In the genomic region with DNA sequence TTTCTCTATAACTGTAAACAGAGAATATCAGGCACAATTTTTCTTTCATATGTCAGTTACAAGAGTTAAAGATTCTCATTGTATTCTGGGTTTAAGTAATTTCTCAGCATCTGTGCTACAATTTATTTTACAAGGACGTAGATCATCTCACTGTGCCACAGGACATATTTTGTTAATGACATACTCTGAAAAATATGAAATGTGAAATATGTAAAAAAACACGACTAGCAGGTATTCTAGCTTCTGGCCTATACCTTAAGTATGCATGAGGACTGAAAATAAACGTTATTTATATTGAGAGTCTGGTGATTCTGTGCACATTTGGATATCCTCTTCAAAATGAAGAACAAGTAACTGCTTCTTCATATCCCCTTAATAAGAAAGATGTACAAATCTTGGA, we compare ENCODE assay signal across 19 cellular contexts.
DNase-seq lines count a peak whose midpoint lies in the region; FAIRE-seq and TF ChIP-seq lines count a peak whose summit lies in the region.
"Had no signal": no experiment of that assay in that cellular context is flagged by ENCODE, and none has a peak within 500 bp of the region (broad histone marks: within the 10 kb centered on the region; RNA-seq: fewer than 3 reads in every experiment).

No MANE protein-coding gene starts in this region.

- H3K36me3 ChIP-seq in astrocyte (ENCODE audit: insufficient read depth, low read length) (no peaks in the 10 kb centered on the region), mesenchymal stem cell (ENCODE audit: control insufficient read depth in 1 of 2, insufficient read depth in 2 of 2, low read depth in 1 of 2, low read length in 2 of 2) (no peaks in the 10 kb centered on the region)
- H3K36me3 ChIP-seq: BLaER1 had no signal

- H2AFZ ChIP-seq in astrocyte (ENCODE audit: low read depth, low read length) = no peak overlapping the region
- H2AFZ ChIP-seq in mesenchymal stem cell (ENCODE audit: low read depth, low read length) = no peak overlapping the region

- FAIRE-seq in astrocyte (lab: Jason Lieb, UNC) = no peak
- FAIRE-seq: GM12892 had no signal

- no peak overlapping the region for H2BK120ac ChIP-seq in mesenchymal stem cell (ENCODE audit: low read depth, low read length)

- H3K9ac ChIP-seq in astrocyte (ENCODE audit: low read length) (peak overlapping the region; percentile 60), mesenchymal stem cell (ENCODE audit: low read length) (no peak overlapping the region)
- H3K9ac ChIP-seq: BLaER1 had no signal

- H3K4me3 Mint-ChIP-seq in astrocyte (ENCODE audit: unreplicated experiment) = no peak overlapping the region
- H3K4me3 Mint-ChIP-seq: CD8-positive, alpha-beta T cell had no signal

- CTCF ChIA-PET in HEK293T (lab: Yijun Ruan, JAX) = no interaction called here

- no peak overlapping the region for H2BK15ac ChIP-seq in mesenchymal stem cell (ENCODE audit: low read depth, poor library complexity, severe bottlenecking)

- H3K4me1 ChIP-seq in astrocyte (ENCODE audit: insufficient read depth, low read length) (peaks cover 36% of the 10 kb centered on the region), mesenchymal stem cell (ENCODE audit: control insufficient read depth, insufficient read depth, low read depth, low read length) (no peaks in the 10 kb centered on the region)
- H3K4me1 ChIP-seq: BLaER1 had no signal

- no peak overlapping the region for H2BK5ac ChIP-seq in mesenchymal stem cell (ENCODE audit: low read depth, low read length, poor library complexity, severe bottlenecking)

- H4K20me1 ChIP-seq in astrocyte (ENCODE audit: insufficient read depth, low read length) = no peaks in the 10 kb centered on the region
- H4K20me1 ChIP-seq: BLaER1 had no signal

- POLR2A ChIA-PET in HEK293T (lab: Yijun Ruan, JAX) = no interaction called here

- no peak overlapping the region for H2BK12ac ChIP-seq in mesenchymal stem cell (ENCODE audit: low read length in 2 of 2)

- H3K4me2 ChIP-seq in astrocyte (ENCODE audit: low read length) (peak overlapping the region; percentile 61), mesenchymal stem cell (ENCODE audit: low read length, poor library complexity, severe bottlenecking) (no peak overlapping the region)
- H3K4me2 ChIP-seq: BLaER1 had no signal

- peak; percentile 28 for DNase-seq in NCI-H1694 treated with DMSO at 0.1 percent for 48 hours (lab: John Stamatoyannopoulos, UW)
- no peak for DNase-seq in NCI-H1694 (lab: John Stamatoyannopoulos, UW)
- peak; percentile 26 for DNase-seq in astrocyte (ENCODE audit: low read depth)
- DNase-seq in mesenchymal stem cell = no peak
- DNase-seq in UCSD-AML1 (lab: John Stamatoyannopoulos, UW; ENCODE audit: unreplicated experiment) = no peak
- no peak for DNase-seq in effector CD4-positive, alpha-beta T cell
- DNase-seq in NCI-H69 (lab: John Stamatoyannopoulos, UW) = no peak
- DNase-seq in HEK293T (ENCODE audit: extremely low spot score) = no peak
- DNase-seq: CD8-positive, alpha-beta T cell; GF-D8; MM.1S; NCI-H1092 treated with DMSO at 0.1 percent for 48 hours; NCI-H2107; NCI-H345; NCI-H526; SIG-M5 had no signal

- H3K27ac Mint-ChIP-seq in astrocyte (ENCODE audit: unreplicated experiment) = no peak overlapping the region
- H3K27ac Mint-ChIP-seq: CD8-positive, alpha-beta T cell had no signal

- H3K27me3 ChIP-seq in astrocyte (ENCODE audit: insufficient read depth, low read length) (no peaks in the 10 kb centered on the region), mesenchymal stem cell (ENCODE audit: control insufficient read depth in 1 of 2, insufficient read depth in 1 of 2, low read length in 2 of 2) (no peaks in the 10 kb centered on the region)
- H3K27me3 ChIP-seq: BLaER1 had no signal

- no peak overlapping the region for H3K4ac ChIP-seq in mesenchymal stem cell (ENCODE audit: low read depth in 1 of 2, low read length in 2 of 2)

- no peaks in the 10 kb centered on the region for H3K9me3 Mint-ChIP-seq in astrocyte (ENCODE audit: unreplicated experiment)

- TF ChIP-seq CTCF in astrocyte (IDR thresholded peaks at IDR 0.05; ENCODE audit: insufficient read depth, low read depth, low read length) = no peak

- H3K4me1 Mint-ChIP-seq in astrocyte (ENCODE audit: low read depth, unreplicated experiment) = peaks cover 21% of the 10 kb centered on the region

- no peaks in the 10 kb centered on the region for H3K27me3 Mint-ChIP-seq in astrocyte (ENCODE audit: low read depth, unreplicated experiment)

- 47% methylated on average over 2 of the region's 3 CpGs for WGBS in mesenchymal stem cell

- no peak overlapping the region for H4K8ac ChIP-seq in mesenchymal stem cell (ENCODE audit: low read length)

- no peaks in the 10 kb centered on the region for H3K79me2 ChIP-seq in astrocyte (ENCODE audit: insufficient read depth, low read length)

- H3K79me1 ChIP-seq in mesenchymal stem cell (replicated peaks; ENCODE audit: low read length, poor library complexity, severe bottlenecking) = no peaks in the 10 kb centered on the region

- H3K9me3 ChIP-seq in astrocyte (ENCODE audit: insufficient read depth, low read depth, low read length) (no peaks in the 10 kb centered on the region), mesenchymal stem cell (ENCODE audit: control insufficient read depth, low read length) (no peaks in the 10 kb centered on the region)
- H3K9me3 ChIP-seq: BLaER1 had no signal

- no peak overlapping the region for H3K23ac ChIP-seq in mesenchymal stem cell (ENCODE audit: low read length in 2 of 2)

- H3K18ac ChIP-seq in mesenchymal stem cell (ENCODE audit: low read depth in 1 of 2, low read length in 2 of 2) = no peak overlapping the region

- H2AK5ac ChIP-seq in mesenchymal stem cell (ENCODE audit: low read length, severe bottlenecking) = no peak overlapping the region

- H3K4me3 ChIP-seq in astrocyte (ENCODE audit: insufficient read depth, low read depth, low read length) (no peak overlapping the region), mesenchymal stem cell (ENCODE audit: insufficient read depth in 1 of 2, low read depth in 1 of 2, low read length in 2 of 2) (no peak overlapping the region)
- H3K4me3 ChIP-seq: BLaER1 had no signal

- no peak overlapping the region for H3K14ac ChIP-seq in mesenchymal stem cell (ENCODE audit: low read length in 2 of 2)

- H3K27ac ChIP-seq in astrocyte (ENCODE audit: low read depth, low read length) (peak overlapping the region; percentile 83), mesenchymal stem cell (ENCODE audit: low read length, poor library complexity, severe bottlenecking) (peak overlapping the region; percentile 67)
- H3K27ac ChIP-seq: 22Rv1, BLaER1 had no signal

- H3K36me3 Mint-ChIP-seq in astrocyte (ENCODE audit: low read depth, unreplicated experiment) = no peaks in the 10 kb centered on the region
- H3K36me3 Mint-ChIP-seq: CD8-positive, alpha-beta T cell had no signal

- no peak overlapping the region for H4K91ac ChIP-seq in mesenchymal stem cell (ENCODE audit: low read length)

TF ChIP-seq in HEK293T, 16 proteins besides CTCF, POLR2A, EP300 and RAD21:
- TF ChIP-seq BHLHE40 (IDR thresholded peaks at IDR 0.05; ENCODE audit: borderline replicate concordance) (no peak), ELF4 (IDR thresholded peaks at IDR 0.05) (no peak), ZNF384 (IDR thresholded peaks at IDR 0.05) (no peak), ARNT (IDR thresholded peaks at IDR 0.05) (no peak), SUZ12 (IDR thresholded peaks at IDR 0.05) (no peak), FOXK2 (IDR thresholded peaks at IDR 0.05) (no peak), FOXM1 (IDR thresholded peaks at IDR 0.05; ENCODE audit: borderline replicate concordance) (no peak), TARDBP (IDR thresholded peaks at IDR 0.05) (no peak), HDGF (IDR thresholded peaks at IDR 0.05; ENCODE audit: borderline replicate concordance) (no peak), L3MBTL2 (conservative IDR thresholded peaks at IDR 0.05) (no peak), SP1 (IDR thresholded peaks at IDR 0.05) (no peak), FOXA1 (IDR thresholded peaks at IDR 0.05) (no peak), NFRKB (IDR thresholded peaks at IDR 0.05) (no peak), CTBP1 (IDR thresholded peaks at IDR 0.05; ENCODE audit: borderline replicate concordance) (no peak)
- TF ChIP-seq, protein P1, sequence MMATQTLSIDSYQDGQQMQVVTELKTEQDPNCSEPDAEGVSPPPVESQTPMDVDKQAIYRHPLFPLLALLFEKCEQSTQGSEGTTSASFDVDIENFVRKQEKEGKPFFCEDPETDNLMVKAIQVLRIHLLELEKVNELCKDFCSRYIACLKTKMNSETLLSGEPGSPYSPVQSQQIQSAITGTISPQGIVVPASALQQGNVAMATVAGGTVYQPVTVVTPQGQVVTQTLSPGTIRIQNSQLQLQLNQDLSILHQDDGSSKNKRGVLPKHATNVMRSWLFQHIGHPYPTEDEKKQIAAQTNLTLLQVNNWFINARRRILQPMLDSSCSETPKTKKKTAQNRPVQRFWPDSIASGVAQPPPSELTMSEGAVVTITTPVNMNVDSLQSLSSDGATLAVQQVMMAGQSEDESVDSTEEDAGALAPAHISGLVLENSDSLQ (IDR thresholded peaks at IDR 0.05) = no peak

Comparison
In these comparisons a context has a peak if more than half of its experiments do, and no peak if none do; other contexts are left out.
1. DNase-seq: peak in NCI-H1694 treated with DMSO at 0.1 percent for 48 hours (single experiment) and astrocyte (single experiment); none in NCI-H1694 (single experiment), mesenchymal stem cell (single experiment), UCSD-AML1 (single experiment), effector CD4-positive, alpha-beta T cell (single experiment), NCI-H69 (single experiment) and HEK293T (single experiment).